1 cellular context compared by ENCODE assay signal in the genomic region with DNA sequence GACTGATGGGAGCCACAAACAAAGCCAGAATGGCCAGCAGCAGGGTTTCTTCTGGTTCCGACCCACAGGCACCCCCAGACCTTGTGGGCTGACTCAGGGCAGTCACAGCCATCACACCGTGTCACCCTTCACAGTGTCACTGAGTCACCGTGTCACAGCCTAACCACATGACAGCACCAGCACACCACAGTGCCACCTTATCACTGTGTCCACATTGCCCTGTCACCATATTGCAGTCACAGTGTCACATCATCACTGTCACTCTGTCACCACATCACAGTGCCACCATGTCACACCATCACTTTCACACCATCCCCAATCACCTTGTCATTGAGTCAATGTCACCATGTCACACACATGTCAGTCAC.
TF ChIP-seq lines count a peak whose summit lies in the region.

No MANE protein-coding gene starts in this region.

TF ChIP-seq in GM23338, 12 proteins besides CTCF, POLR2A, EP300 and RAD21 (continued from another document):
- TF ChIP-seq, protein P1, sequence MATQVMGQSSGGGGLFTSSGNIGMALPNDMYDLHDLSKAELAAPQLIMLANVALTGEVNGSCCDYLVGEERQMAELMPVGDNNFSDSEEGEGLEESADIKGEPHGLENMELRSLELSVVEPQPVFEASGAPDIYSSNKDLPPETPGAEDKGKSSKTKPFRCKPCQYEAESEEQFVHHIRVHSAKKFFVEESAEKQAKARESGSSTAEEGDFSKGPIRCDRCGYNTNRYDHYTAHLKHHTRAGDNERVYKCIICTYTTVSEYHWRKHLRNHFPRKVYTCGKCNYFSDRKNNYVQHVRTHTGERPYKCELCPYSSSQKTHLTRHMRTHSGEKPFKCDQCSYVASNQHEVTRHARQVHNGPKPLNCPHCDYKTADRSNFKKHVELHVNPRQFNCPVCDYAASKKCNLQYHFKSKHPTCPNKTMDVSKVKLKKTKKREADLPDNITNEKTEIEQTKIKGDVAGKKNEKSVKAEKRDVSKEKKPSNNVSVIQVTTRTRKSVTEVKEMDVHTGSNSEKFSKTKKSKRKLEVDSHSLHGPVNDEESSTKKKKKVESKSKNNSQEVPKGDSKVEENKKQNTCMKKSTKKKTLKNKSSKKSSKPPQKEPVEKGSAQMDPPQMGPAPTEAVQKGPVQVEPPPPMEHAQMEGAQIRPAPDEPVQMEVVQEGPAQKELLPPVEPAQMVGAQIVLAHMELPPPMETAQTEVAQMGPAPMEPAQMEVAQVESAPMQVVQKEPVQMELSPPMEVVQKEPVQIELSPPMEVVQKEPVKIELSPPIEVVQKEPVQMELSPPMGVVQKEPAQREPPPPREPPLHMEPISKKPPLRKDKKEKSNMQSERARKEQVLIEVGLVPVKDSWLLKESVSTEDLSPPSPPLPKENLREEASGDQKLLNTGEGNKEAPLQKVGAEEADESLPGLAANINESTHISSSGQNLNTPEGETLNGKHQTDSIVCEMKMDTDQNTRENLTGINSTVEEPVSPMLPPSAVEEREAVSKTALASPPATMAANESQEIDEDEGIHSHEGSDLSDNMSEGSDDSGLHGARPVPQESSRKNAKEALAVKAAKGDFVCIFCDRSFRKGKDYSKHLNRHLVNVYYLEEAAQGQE (IDR thresholded peaks at IDR 0.05; ENCODE audit: unreplicated experiment), result no peak
- TF ChIP-seq, protein P2, sequence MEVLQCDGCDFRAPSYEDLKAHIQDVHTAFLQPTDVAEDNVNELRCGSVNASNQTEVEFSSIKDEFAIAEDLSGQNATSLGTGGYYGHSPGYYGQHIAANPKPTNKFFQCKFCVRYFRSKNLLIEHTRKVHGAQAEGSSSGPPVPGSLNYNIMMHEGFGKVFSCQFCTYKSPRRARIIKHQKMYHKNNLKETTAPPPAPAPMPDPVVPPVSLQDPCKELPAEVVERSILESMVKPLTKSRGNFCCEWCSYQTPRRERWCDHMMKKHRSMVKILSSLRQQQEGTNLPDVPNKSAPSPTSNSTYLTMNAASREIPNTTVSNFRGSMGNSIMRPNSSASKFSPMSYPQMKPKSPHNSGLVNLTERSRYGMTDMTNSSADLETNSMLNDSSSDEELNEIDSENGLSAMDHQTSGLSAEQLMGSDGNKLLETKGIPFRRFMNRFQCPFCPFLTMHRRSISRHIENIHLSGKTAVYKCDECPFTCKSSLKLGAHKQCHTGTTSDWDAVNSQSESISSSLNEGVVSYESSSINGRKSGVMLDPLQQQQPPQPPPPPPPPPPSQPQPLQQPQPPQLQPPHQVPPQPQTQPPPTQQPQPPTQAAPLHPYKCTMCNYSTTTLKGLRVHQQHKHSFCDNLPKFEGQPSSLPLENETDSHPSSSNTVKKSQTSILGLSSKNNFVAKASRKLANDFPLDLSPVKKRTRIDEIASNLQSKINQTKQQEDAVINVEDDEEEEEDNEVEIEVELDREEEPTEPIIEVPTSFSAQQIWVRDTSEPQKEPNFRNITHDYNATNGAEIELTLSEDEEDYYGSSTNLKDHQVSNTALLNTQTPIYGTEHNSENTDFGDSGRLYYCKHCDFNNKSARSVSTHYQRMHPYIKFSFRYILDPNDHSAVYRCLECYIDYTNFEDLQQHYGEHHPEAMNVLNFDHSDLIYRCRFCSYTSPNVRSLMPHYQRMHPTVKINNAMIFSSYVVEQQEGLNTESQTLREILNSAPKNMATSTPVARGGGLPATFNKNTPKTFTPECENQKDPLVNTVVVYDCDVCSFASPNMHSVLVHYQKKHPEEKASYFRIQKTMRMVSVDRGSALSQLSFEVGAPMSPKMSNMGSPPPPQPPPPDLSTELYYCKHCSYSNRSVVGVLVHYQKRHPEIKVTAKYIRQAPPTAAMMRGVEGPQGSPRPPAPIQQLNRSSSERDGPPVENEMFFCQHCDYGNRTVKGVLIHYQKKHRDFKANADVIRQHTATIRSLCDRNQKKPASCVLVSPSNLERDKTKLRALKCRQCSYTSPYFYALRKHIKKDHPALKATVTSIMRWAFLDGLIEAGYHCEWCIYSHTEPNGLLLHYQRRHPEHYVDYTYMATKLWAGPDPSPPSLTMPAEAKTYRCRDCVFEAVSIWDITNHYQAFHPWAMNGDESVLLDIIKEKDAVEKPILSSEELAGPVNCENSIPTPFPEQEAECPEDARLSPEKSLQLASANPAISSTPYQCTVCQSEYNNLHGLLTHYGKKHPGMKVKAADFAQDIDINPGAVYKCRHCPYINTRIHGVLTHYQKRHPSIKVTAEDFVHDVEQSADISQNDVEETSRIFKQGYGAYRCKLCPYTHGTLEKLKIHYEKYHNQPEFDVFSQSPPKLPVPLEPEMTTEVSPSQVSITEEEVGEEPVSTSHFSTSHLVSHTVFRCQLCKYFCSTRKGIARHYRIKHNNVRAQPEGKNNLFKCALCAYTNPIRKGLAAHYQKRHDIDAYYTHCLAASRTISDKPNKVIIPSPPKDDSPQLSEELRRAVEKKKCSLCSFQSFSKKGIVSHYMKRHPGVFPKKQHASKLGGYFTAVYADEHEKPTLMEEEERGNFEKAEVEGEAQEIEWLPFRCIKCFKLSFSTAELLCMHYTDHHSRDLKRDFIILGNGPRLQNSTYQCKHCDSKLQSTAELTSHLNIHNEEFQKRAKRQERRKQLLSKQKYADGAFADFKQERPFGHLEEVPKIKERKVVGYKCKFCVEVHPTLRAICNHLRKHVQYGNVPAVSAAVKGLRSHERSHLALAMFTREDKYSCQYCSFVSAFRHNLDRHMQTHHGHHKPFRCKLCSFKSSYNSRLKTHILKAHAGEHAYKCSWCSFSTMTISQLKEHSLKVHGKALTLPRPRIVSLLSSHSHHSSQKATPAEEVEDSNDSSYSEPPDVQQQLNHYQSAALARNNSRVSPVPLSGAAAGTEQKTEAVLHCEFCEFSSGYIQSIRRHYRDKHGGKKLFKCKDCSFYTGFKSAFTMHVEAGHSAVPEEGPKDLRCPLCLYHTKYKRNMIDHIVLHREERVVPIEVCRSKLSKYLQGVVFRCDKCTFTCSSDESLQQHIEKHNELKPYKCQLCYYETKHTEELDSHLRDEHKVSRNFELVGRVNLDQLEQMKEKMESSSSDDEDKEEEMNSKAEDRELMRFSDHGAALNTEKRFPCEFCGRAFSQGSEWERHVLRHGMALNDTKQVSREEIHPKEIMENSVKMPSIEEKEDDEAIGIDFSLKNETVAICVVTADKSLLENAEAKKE (CRISPR knock-in tag; IDR thresholded peaks at IDR 0.05), result no peak
TF ChIP-seq in GM23338: peak in this region for 0.
